Comparison of ENCODE assay signal across 35 cellular contexts in the genomic region with DNA sequence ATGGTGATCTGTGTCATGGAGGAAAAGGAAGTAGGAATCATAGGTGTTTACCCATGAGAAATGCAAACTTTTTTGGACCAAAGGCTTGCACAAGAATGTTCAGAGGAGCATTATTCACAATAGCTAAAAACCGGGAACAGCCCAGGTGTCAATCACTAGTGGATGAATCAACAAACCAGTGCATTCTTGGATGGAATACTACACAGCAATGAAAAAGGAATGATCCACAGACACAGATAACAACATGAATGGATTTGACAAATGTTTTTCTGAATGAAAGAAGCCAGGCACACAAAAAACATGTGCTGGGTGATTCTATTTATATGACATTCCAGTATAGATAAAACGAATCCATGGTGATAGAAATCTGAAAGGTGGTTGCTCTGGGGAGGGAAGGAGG. TPM values are rescaled to one million over a fixed set of nuclear protein-coding genes. Genes with fewer than 3 reads are reported as not detected.
"Had no signal": no experiment of that assay in that cellular context is flagged by ENCODE, and none has a peak within 500 bp of the region (broad histone marks: within the 10 kb centered on the region; RNA-seq: fewer than 3 reads in every experiment).

No MANE protein-coding gene starts in this region.

- H3K27ac ChIP-seq: adrenal gland, body of pancreas, brain microvascular endothelial cell, breast epithelium, VCaP had no signal

- H3K36me3 ChIP-seq: adrenal gland, brain microvascular endothelial cell, breast epithelium had no signal

- H3K4me3 ChIP-seq: adrenal gland, body of pancreas, breast epithelium had no signal

- DNase-seq: activated B cell treated with CpG ODN at 0.5 μM for 24 hours; activated CD4-positive, alpha-beta memory T cell treated with anti-CD3 and anti-CD28 coated beads for 36 hours; activated CD4-positive, alpha-beta T cell treated with anti-CD3 and anti-CD28 coated beads for 4 hours; activated CD4-positive, alpha-beta T cell treated with anti-CD3 and anti-CD28 coated beads, Interleukin-2, amount 10 ng/mL, durations not matched to agents 24 days and 14 days; activated CD4-positive, alpha-beta T cell treated with anti-CD3 and anti-CD28 coated beads, Interleukin-2, amount 50 U/mL, for 1 hour; activated CD4-positive, alpha-beta T cell treated with anti-CD3 and anti-CD28 coated beads, Interleukin-2, amount 50 U/mL, for 4 hours; activated CD4-positive, CD25-positive, alpha-beta regulatory T cell treated with anti-CD3 and anti-CD28 coated beads, Interleukin-2, amount 50 U/mL, for 72 hours; activated CD8-positive, alpha-beta memory T cell treated with anti-CD3 and anti-CD28 coated beads, Interleukin-2, amount 50 U/mL, for 4 hours; activated CD8-positive, alpha-beta T cell treated with anti-CD3 and anti-CD28 coated beads for 36 hours; activated gamma-delta T cell treated with Interleukin-2 at 50 U/mL for 16 hours; activated naive CD4-positive, alpha-beta T cell; activated naive CD4-positive, alpha-beta T cell treated with anti-CD3 and anti-CD28 coated beads for 36 hours; activated naive CD4-positive, alpha-beta T cell treated with anti-CD3 and anti-CD28 coated beads, Interleukin-2, amount 50 U/mL, for 16 hours; activated naive CD8-positive, alpha-beta T cell treated with anti-CD3 and anti-CD28 coated beads for 36 hours; activated T-cell treated with anti-CD3 and anti-CD28 coated beads for 4 hours; activated T-cell treated with anti-CD3 and anti-CD28 coated beads, Interleukin-2, amount 50 U/mL, for 1 hour; activated T-cell treated with anti-CD3 and anti-CD28 coated beads, Interleukin-2, amount 50 U/mL, for 4 hours; activated T-cell treated with anti-CD3 and anti-CD28 coated beads, Interleukin-2, amount 50 U/mL, for 72 hours; adrenal gland; amniotic stem cell; aorta; body of pancreas; brain microvascular endothelial cell; central memory CD4-positive, alpha-beta T cell; T-helper 2 cell; T-helper 9 cell had no signal

- H3K27me3 ChIP-seq: adrenal gland, body of pancreas, brain microvascular endothelial cell had no signal

- H3K4me1 ChIP-seq: adrenal gland, body of pancreas, breast epithelium had no signal

- H3K9me3 ChIP-seq: adrenal gland, body of pancreas, breast epithelium had no signal

- FAIRE-seq: astrocyte, TTC549 had no signal

- H3K36me3 Mint-ChIP-seq: activated CD4-positive, alpha-beta memory T cell treated with anti-CD3 and anti-CD28 coated beads for 36 hours; activated naive CD4-positive, alpha-beta T cell treated with anti-CD3 and anti-CD28 coated beads, Interleukin-2, amount 50 U/mL, for 72 hours; activated naive CD8-positive, alpha-beta T cell treated with anti-CD3 and anti-CD28 coated beads for 36 hours had no signal

- ATAC-seq: activated CD8-positive, alpha-beta T cell treated with anti-CD3 and anti-CD28 coated beads for 36 hours; activated naive CD4-positive, alpha-beta T cell treated with anti-CD3 and anti-CD28 coated beads, Interleukin-2, amount 50 U/mL, for 72 hours; activated T-cell treated with anti-CD3 and anti-CD28 coated beads, Interleukin-2, amount 50 U/mL, for 4 hours; activated T-cell treated with anti-CD3 and anti-CD28 coated beads, Interleukin-2, amount 50 U/mL, for 72 hours; activated T-helper 17 cell treated with anti-CD3 and anti-CD28 coated beads, Interleukin-2, amount 50 U/mL, for 72 hours; body of pancreas had no signal

- H3K4me3 Mint-ChIP-seq: activated B cell treated with CpG ODN at 0.5 μM for 24 hours; activated CD4-positive, alpha-beta memory T cell treated with anti-CD3 and anti-CD28 coated beads for 36 hours; activated CD4-positive, alpha-beta T cell treated with anti-CD3 and anti-CD28 coated beads, Interleukin-2, amount 10 ng/mL, durations not matched to agents 24 days and 14 days; activated CD8-positive, alpha-beta T cell treated with anti-CD3 and anti-CD28 coated beads for 36 hours; activated naive CD4-positive, alpha-beta T cell treated with anti-CD3 and anti-CD28 coated beads for 36 hours; activated naive CD8-positive, alpha-beta T cell treated with anti-CD3 and anti-CD28 coated beads for 36 hours; activated T-cell treated with anti-CD3 and anti-CD28 coated beads, Interleukin-2, amount 50 U/mL, for 4 hours; activated T-cell treated with anti-CD3 and anti-CD28 coated beads, Interleukin-2, amount 50 U/mL, for 72 hours; activated T-helper 1 cell treated with anti-CD3 and anti-CD28 coated beads, Interleukin-12 subunit alpha, Interleukin-12 subunit beta, Interleukin-2, Interleukin-4 antibody, amounts not matched to agents 30 ng/mL and 10 ng/mL and 1 ng/mL, durations not matched to agents 14 hours and 24 hours and 36 hours; activated T-helper 17 cell treated with anti-CD3 and anti-CD28 coated beads, Interleukin-2, amount 50 U/mL, for 72 hours; T-helper 1 cell treated with Interleukin-12 subunit alpha and Interleukin-12 subunit beta and Interleukin-4 antibody, amounts not matched to agents 30 μg/mL and 1 μg/mL, for 36 hours; T-helper 2 cell treated with Interferon-gamma antibody and Interleukin-4, amounts not matched to agents 5 μg/mL and 100 μg/mL, for 36 hours had no signal

- H3K9me3 Mint-ChIP-seq: activated CD4-positive, alpha-beta memory T cell treated with anti-CD3 and anti-CD28 coated beads for 36 hours; activated CD8-positive, alpha-beta T cell treated with anti-CD3 and anti-CD28 coated beads for 36 hours; activated naive CD4-positive, alpha-beta T cell treated with anti-CD3 and anti-CD28 coated beads for 36 hours; activated T-cell treated with anti-CD3 and anti-CD28 coated beads, Interleukin-2, amount 50 U/mL, for 4 hours; activated T-cell treated with anti-CD3 and anti-CD28 coated beads, Interleukin-2, amount 50 U/mL, for 72 hours; activated T-helper 1 cell treated with anti-CD3 and anti-CD28 coated beads, Interleukin-12 subunit alpha, Interleukin-12 subunit beta, Interleukin-2, Interleukin-4 antibody, amounts not matched to agents 30 ng/mL and 10 ng/mL and 1 ng/mL, durations not matched to agents 14 hours and 24 hours and 36 hours had no signal

- H3K27ac Mint-ChIP-seq: activated B cell treated with CpG ODN at 0.5 μM for 24 hours; activated CD4-positive, alpha-beta memory T cell treated with anti-CD3 and anti-CD28 coated beads for 36 hours; activated CD4-positive, alpha-beta T cell treated with anti-CD3 and anti-CD28 coated beads, Interleukin-2, amount 10 ng/mL, durations not matched to agents 24 days and 14 days; activated CD8-positive, alpha-beta T cell treated with anti-CD3 and anti-CD28 coated beads for 36 hours; activated naive CD4-positive, alpha-beta T cell treated with anti-CD3 and anti-CD28 coated beads for 36 hours; activated naive CD4-positive, alpha-beta T cell treated with anti-CD3 and anti-CD28 coated beads, Interleukin-2, amount 50 U/mL, for 72 hours; activated naive CD8-positive, alpha-beta T cell treated with anti-CD3 and anti-CD28 coated beads for 36 hours; activated T-cell treated with anti-CD3 and anti-CD28 coated beads, Interleukin-2, amount 50 U/mL, for 72 hours; activated T-helper 1 cell treated with anti-CD3 and anti-CD28 coated beads, Interleukin-12 subunit alpha, Interleukin-12 subunit beta, Interleukin-2, Interleukin-4 antibody, amounts not matched to agents 30 ng/mL and 10 ng/mL and 1 ng/mL, durations not matched to agents 14 hours and 24 hours and 36 hours; activated T-helper 17 cell treated with anti-CD3 and anti-CD28 coated beads, Interleukin-2, amount 50 U/mL, for 72 hours; T-helper 1 cell treated with Interleukin-12 subunit alpha and Interleukin-12 subunit beta and Interleukin-4 antibody, amounts not matched to agents 30 μg/mL and 1 μg/mL, for 36 hours; T-helper 2 cell treated with Interferon-gamma antibody and Interleukin-4, amounts not matched to agents 5 μg/mL and 100 μg/mL, for 36 hours had no signal

- H3K4me1 Mint-ChIP-seq: activated B cell treated with CpG ODN at 0.5 μM for 24 hours; activated CD4-positive, alpha-beta T cell treated with anti-CD3 and anti-CD28 coated beads, Interleukin-2, amount 10 ng/mL, durations not matched to agents 24 days and 14 days had no signal

RNA-seq across cellular contexts. Expression of a gene that starts 36.0 kb away (rescaled TPM):
- total RNA-seq: activated B cell treated with CpG ODN at 0.5 μM for 24 hours; activated CD4-positive, alpha-beta T cell treated with anti-CD3 and anti-CD28 coated beads, Interleukin-2, amount 10 ng/mL, durations not matched to agents 24 days and 14 days; activated T-helper 17 cell treated with anti-CD3 and anti-CD28 coated beads, Interleukin-2, amount 50 U/mL, for 72 hours had no signal
